Comparison of ENCODE assay signal across 26 cellular contexts in genomic region chr11:73267122-73267846, GRCh38. TPM values are rescaled to one million over a fixed set of nuclear protein-coding genes. Genes with fewer than 3 reads are reported as not detected.
DNase-seq lines count a peak whose midpoint lies in the region; ATAC-seq, FAIRE-seq and TF ChIP-seq lines count a peak whose summit lies in the region.
"Had no signal": no experiment of that assay in that cellular context is flagged by ENCODE, and none has a peak within 500 bp of the region (broad histone marks: within the 10 kb centered on the region; RNA-seq: fewer than 3 reads in every experiment).

No MANE protein-coding gene starts in this region.

- peaks cover 33% of the 10 kb centered on the region for H3K79me1 ChIP-seq in trophoblast cell (ENCODE audit: low read length)

- no peak overlapping the region for H2BK5ac ChIP-seq in trophoblast cell (ENCODE audit: low read depth, low read length, poor library complexity)

- peak overlapping the region; percentile 29 for H2BK12ac ChIP-seq in trophoblast cell (ENCODE audit: low read length)

- H4K8ac ChIP-seq in trophoblast cell (ENCODE audit: low read depth, low read length), result no peak overlapping the region

- H3K27ac ChIP-seq in BLaER1 (no peak overlapping the region), trophoblast cell (ENCODE audit: low read depth, low read length) (no peak overlapping the region), thyroid gland (no peak overlapping the region)
- H3K27ac ChIP-seq: 22Rv1 had no signal

- H3K18ac ChIP-seq in trophoblast cell (ENCODE audit: low read length), result no peak overlapping the region

- H4K20me1 ChIP-seq in BLaER1, result no peaks in the 10 kb centered on the region

- peak; percentile 13 for FAIRE-seq in bronchial epithelial cell (lab: Jason Lieb, UNC)
- FAIRE-seq: astrocyte, G401.6, H1, K562, TTC549 had no signal

- H3K4me1 ChIP-seq in BLaER1 (peaks cover 59% of the 10 kb centered on the region), trophoblast cell (ENCODE audit: control insufficient read depth in 1 of 2, insufficient read depth in 2 of 2, low read length in 2 of 2) (peaks cover 49 to 50% of the 10 kb centered on the region in 2 experiments), thyroid gland (peaks cover 11 to 28% of the 10 kb centered on the region in 2 donors)

- intact Hi-C loops in thyroid gland (cut with DNase I), result no loop called here

- no peak overlapping the region for H3K4me3 ChIP-seq in BLaER1
- no peak overlapping the region for H3K4me3 ChIP-seq in bronchial epithelial cell (ENCODE audit: low read depth, low read length)
- H3K4me3 ChIP-seq in trophoblast cell (ENCODE audit: low read depth, low read length), result no peak overlapping the region
- no peak overlapping the region for H3K4me3 ChIP-seq in thyroid gland (replicated peaks in 1 of 3)
- H3K4me3 ChIP-seq: K562, MG63 had no signal

- H3K4me2 ChIP-seq in BLaER1, result peak overlapping the region; percentile 32
- no peak overlapping the region for H3K4me2 ChIP-seq in trophoblast cell (ENCODE audit: low read length)

- no peak for TF ChIP-seq CTCF in bronchial epithelial cell (IDR thresholded peaks at IDR 0.05; ENCODE audit: insufficient read depth, low read length, severe bottlenecking)
- TF ChIP-seq CTCF in thyroid gland (IDR thresholded peaks at IDR 0.05), result no peak

- no peak overlapping the region for H2AFZ ChIP-seq in trophoblast cell (ENCODE audit: insufficient read depth, low read length, poor library complexity)

- no peaks in the 10 kb centered on the region for H3K36me3 ChIP-seq in BLaER1
- no peaks in the 10 kb centered on the region for H3K36me3 ChIP-seq in bronchial epithelial cell (ENCODE audit: control insufficient read depth, insufficient read depth, low read length)
- no peaks in the 10 kb centered on the region for H3K36me3 ChIP-seq in trophoblast cell (ENCODE audit: control insufficient read depth in 1 of 2, insufficient read depth in 2 of 2, low read length in 2 of 2)
- no peaks in the 10 kb centered on the region for H3K36me3 ChIP-seq in thyroid gland
- H3K36me3 ChIP-seq: MG63 had no signal

- peak overlapping the region; percentile 9 for H2AK5ac ChIP-seq in trophoblast cell (ENCODE audit: low read length)

- H2BK120ac ChIP-seq in trophoblast cell (ENCODE audit: insufficient read depth, low read length, poor library complexity), result no peak overlapping the region

- H3K4ac ChIP-seq in trophoblast cell (ENCODE audit: low read depth, low read length), result peak overlapping the region; percentile 22

- no peak for ATAC-seq in GM18909 (IDR thresholded peaks at IDR 0.05; ENCODE audit: poor library complexity, unreplicated experiment)
- no peak for ATAC-seq in GM18502 (IDR thresholded peaks at IDR 0.05; ENCODE audit: poor library complexity, unreplicated experiment)
- ATAC-seq: activated CD4-positive, alpha-beta T cell treated with anti-CD3 and anti-CD28 coated beads for 36 hours; CD8-positive, alpha-beta T cell; stimulated activated memory B cell treated with anti-CD40 and anti-IgM and Interleukin-4, amounts not matched to agents 10 μg/mL and 1 μg/mL and 100 μg/mL, for 72 hours had no signal

- H4K91ac ChIP-seq in trophoblast cell (ENCODE audit: low read depth, low read length), result peak overlapping the region; percentile 15

- H3K9me3 ChIP-seq in BLaER1 (no peaks in the 10 kb centered on the region), trophoblast cell (ENCODE audit: insufficient read depth, low read depth, low read length) (no peaks in the 10 kb centered on the region), thyroid gland (no peaks in the 10 kb centered on the region)
- H3K9me3 ChIP-seq: MG63 had no signal

- peaks cover 16% of the 10 kb centered on the region for H3K79me2 ChIP-seq in trophoblast cell (ENCODE audit: control insufficient read depth, insufficient read depth, low read length, poor library complexity)

- DNase-seq in DMS 273 (lab: John Stamatoyannopoulos, UW; ENCODE audit: unreplicated experiment), result peak; percentile 15
- DNase-seq in DMS 273 treated with DMSO at 0.1 percent for 48 hours (lab: John Stamatoyannopoulos, UW), result no peak
- no peak for DNase-seq in bronchial epithelial cell (ENCODE audit: low read depth)
- no peak for DNase-seq in trophoblast cell
- DNase-seq in thyroid gland, result no peak
- DNase-seq: activated CD4-positive, alpha-beta T cell treated with anti-CD3 and anti-CD28 coated beads for 36 hours; activated naive CD8-positive, alpha-beta T cell treated with anti-CD3 and anti-CD28 coated beads for 36 hours; CD8-positive, alpha-beta T cell; MG63; NCI-H1417 treated with DMSO at 0.1 percent for 48 hours; NCI-H2107; NCI-H510A treated with DMSO at 0.1 percent for 48 hours; stimulated activated CD4-positive, alpha-beta T cell treated with anti-CD3 and anti-CD28 coated beads, Interleukin-4, amount 100 ng/mL, for 1 hour had no signal

- H3K9ac ChIP-seq in BLaER1 (no peak overlapping the region), trophoblast cell (ENCODE audit: low read length) (no peak overlapping the region)

- WGBS in trophoblast cell (ENCODE audit: extremely low coverage, insufficient coverage, insufficient read length), result no CpG with 5 or more reads among the region's 3 CpGs
- WGBS in thyroid gland, 2 donors, result 70 to 75% methylated on average over 3 of the region's 3 CpGs

- TF ChIP-seq POLR2A in thyroid gland (IDR thresholded peaks at IDR 0.05), result no peak

- H3K27me3 ChIP-seq in BLaER1, result no peaks in the 10 kb centered on the region
- H3K27me3 ChIP-seq in bronchial epithelial cell (ENCODE audit: control insufficient read depth, insufficient read depth, low read length), result no peaks in the 10 kb centered on the region
- no peaks in the 10 kb centered on the region for H3K27me3 ChIP-seq in trophoblast cell (ENCODE audit: insufficient read depth, low read length)
- H3K27me3 ChIP-seq in thyroid gland, result no peaks in the 10 kb centered on the region
- H3K27me3 ChIP-seq: MG63 had no signal

- H4K12ac ChIP-seq in trophoblast cell (ENCODE audit: low read depth, low read length), result no peak overlapping the region

- H3K14ac ChIP-seq in trophoblast cell (ENCODE audit: low read length), result no peak overlapping the region

- no peak overlapping the region for H3K23ac ChIP-seq in trophoblast cell (ENCODE audit: low read length)

RNA-seq across cellular contexts. Expression of gene P2RY6, which starts 4.9 kb away (rescaled TPM):
- total RNA-seq in bronchial epithelial cell, result 0.26 TPM in 1 of 2 replicates, not detected in the other
- polyA plus RNA-seq in trophoblast cell (2013), result 45.7 and 47.8 TPM in 2 replicates
- total RNA-seq in thyroid gland, result 1 to 10 TPM in 3 of 4 donors, under 1 TPM in 1; 0.93 to 4.0 (median 2.8) TPM
- total RNA-seq: activated CD4-positive, alpha-beta T cell treated with anti-CD3 and anti-CD28 coated beads for 36 hours; activated naive CD8-positive, alpha-beta T cell treated with anti-CD3 and anti-CD28 coated beads for 36 hours; CD8-positive, alpha-beta T cell; H1; HT-29; K562; T-helper 1 cell treated with Interleukin-12 subunit alpha and Interleukin-12 subunit beta and Interleukin-4 antibody, amounts not matched to agents 30 ng/mL and 1 ng/mL, for 36 hours had no signal
- polyA plus RNA-seq: K562 had no signal

RNA-seq across cellular contexts. Expression of gene ARHGEF17, which starts 40.8 kb away (rescaled TPM):
- total RNA-seq in bronchial epithelial cell (4.5 and 5.1 TPM in 2 replicates), thyroid gland (100 to 1,000 TPM in 1 of 4 donors, 10 to 100 TPM in 3; 54.0 to 125 (median 61.4) TPM)
- 31.0 and 31.5 TPM in 2 replicates for polyA plus RNA-seq in trophoblast cell (2013)
- total RNA-seq: T-helper 1 cell treated with Interleukin-12 subunit alpha and Interleukin-12 subunit beta and Interleukin-4 antibody, amounts not matched to agents 30 ng/mL and 1 ng/mL, for 36 hours had no signal

RNA-seq across cellular contexts. Expression of gene P2RY2, which starts 49.2 kb away (rescaled TPM):
- 9.0 and 13.7 TPM in 2 replicates for total RNA-seq in bronchial epithelial cell
- 4.4 and 4.6 TPM in 2 replicates for polyA plus RNA-seq in trophoblast cell (2013)
- total RNA-seq in thyroid gland, result 10 to 100 TPM; 29.3 to 38.1 (median 37.7) TPM
- total RNA-seq: activated CD4-positive, alpha-beta T cell treated with anti-CD3 and anti-CD28 coated beads for 36 hours; activated naive CD8-positive, alpha-beta T cell treated with anti-CD3 and anti-CD28 coated beads for 36 hours; CD8-positive, alpha-beta T cell; K562; T-helper 1 cell treated with Interleukin-12 subunit alpha and Interleukin-12 subunit beta and Interleukin-4 antibody, amounts not matched to agents 30 ng/mL and 1 ng/mL, for 36 hours; temporal lobe had no signal
- polyA plus RNA-seq: K562 had no signal
